In the genomic region with DNA sequence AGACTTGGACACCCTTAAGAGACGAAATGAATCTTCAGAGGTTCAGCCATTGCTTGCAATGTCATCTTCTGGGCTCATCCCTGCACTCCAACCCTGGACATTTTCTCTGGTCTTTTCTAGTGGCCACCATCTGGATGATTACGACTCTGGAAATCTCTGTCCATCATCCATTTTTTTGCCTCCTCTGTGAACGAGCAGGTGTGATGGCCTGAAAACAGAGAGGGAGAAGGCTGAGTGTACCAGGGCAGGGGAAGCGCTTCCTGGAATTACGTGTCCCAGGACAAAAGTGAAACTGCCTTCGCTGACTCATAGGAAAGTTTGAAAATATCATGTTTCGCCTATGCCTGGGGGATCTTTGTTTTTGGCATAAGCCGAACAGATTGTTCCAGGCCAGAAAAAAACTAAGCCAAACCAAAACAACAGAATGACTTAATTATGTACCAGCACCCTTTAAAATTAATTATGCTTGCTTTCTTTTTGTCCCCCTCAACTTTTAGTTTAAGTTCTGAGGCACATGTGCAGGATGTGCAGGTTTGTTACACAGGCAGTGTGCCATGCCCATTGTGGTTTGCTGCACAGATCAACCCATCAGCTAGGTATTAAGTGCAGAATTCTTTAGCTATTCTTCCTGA, we compare ENCODE assay signal across 8 cellular contexts. TPM values are rescaled to one million over a fixed set of nuclear protein-coding genes. Genes with fewer than 3 reads are reported as not detected.
A peak's percentile ranks its signal among the peaks of the same experiment; 100 is the strongest.
DNase-seq lines count a peak whose midpoint lies in the region; ATAC-seq and TF ChIP-seq lines count a peak whose summit lies in the region.

No MANE protein-coding gene starts in this region.

- H3K27me3 Mint-ChIP-seq in MCF 10A (ENCODE audit: insufficient read depth, unreplicated experiment) = no peaks in the 10 kb centered on the region

- H3K4me3 ChIP-seq in GM23248 (peak overlapping the region; percentile 57), Panc1 (ENCODE audit: low read depth in 2 of 2, low read length in 2 of 2) (peak overlapping the region; percentile 14 to 46), lower leg skin (ENCODE audit: low read depth, poor library complexity, severe bottlenecking) (no peak overlapping the region), thymus (ENCODE audit: low read length) (no peak overlapping the region)

- in situ Hi-C loops in GM23248 (cut with MboI) (no loop called here), Panc1 (cut with HindIII; ENCODE audit: low pct_unique_long_range_greater_than_20kb, low sequenced_read_pairs) (no loop called here)

- 0 to 2% methylated on average over 8 of the region's 8 CpGs for WGBS in GM23248 (ENCODE audit: low coverage in 1 of 2, low lambda C conversion rate in 2 of 2, missing lambda C conversion rate in 2 of 2), 2 experiments
- 6% methylated on average over 8 of the region's 8 CpGs for WGBS in lower leg skin, 2 donors
- WGBS in thymus = 38% methylated on average over 8 of the region's 8 CpGs

- H3K27me3 ChIP-seq in GM23248 (replicated peaks; ENCODE audit: insufficient read depth) = no peaks in the 10 kb centered on the region
- H3K27me3 ChIP-seq in Panc1 (ENCODE audit: control insufficient read depth, insufficient read depth, low read length) = no peaks in the 10 kb centered on the region
- H3K27me3 ChIP-seq in thymus (ENCODE audit: control insufficient read depth, insufficient read depth) = no peaks in the 10 kb centered on the region

- H3K4me3 Mint-ChIP-seq in MCF 10A (ENCODE audit: unreplicated experiment) = peak overlapping the region; percentile 54

- no peaks in the 10 kb centered on the region for H3K9me3 ChIP-seq in GM23248 (ENCODE audit: low read depth)
- no peaks in the 10 kb centered on the region for H3K9me3 ChIP-seq in Panc1 (ENCODE audit: control insufficient read depth, insufficient read depth, low read depth, low read length)
- no peaks in the 10 kb centered on the region for H3K9me3 ChIP-seq in thymus (ENCODE audit: control insufficient read depth)

- H3K4me1 Mint-ChIP-seq in MCF 10A (ENCODE audit: insufficient read depth, unreplicated experiment) = peaks cover 44% of the 10 kb centered on the region

- H3K27ac Mint-ChIP-seq in MCF 10A (ENCODE audit: low read depth, unreplicated experiment) = peak overlapping the region; percentile 94

- TF ChIP-seq CTCF in AG09319 (IDR thresholded peaks at IDR 0.05; ENCODE audit: low read depth, low read length) (no peak), Panc1 (IDR thresholded peaks at IDR 0.05) (no peak), MCF 10A (IDR thresholded peaks at IDR 0.05; ENCODE audit: unreplicated experiment) (no peak), lower leg skin (IDR thresholded peaks at IDR 0.05) (no peak)

- H2AFZ ChIP-seq in GM23248 = peak overlapping the region; percentile 78

- intact Hi-C loops in Panc1 (cut with micrococcal nuclease; ENCODE audit: unreplicated experiment) = no loop called here
- intact Hi-C loops in MCF 10A (cut with micrococcal nuclease) = no loop called here
- intact Hi-C loops in lower leg skin (cut with DNase I; ENCODE audit: low total_unique reads) = no loop called here

- BruUV-seq in Panc1 (replicated peaks; lab: Mats Ljungman, UMichigan) (no TSS peak), MCF 10A (replicated peaks; lab: Mats Ljungman, UMichigan) (no TSS peak)

- peak overlapping the region; percentile 65 for H3K9ac ChIP-seq in GM23248

- ATAC-seq in Panc1 = peak; percentile 93

- H3K4me2 ChIP-seq in GM23248 (ENCODE audit: unreplicated experiment) = peak overlapping the region; percentile 75

- POLR2A ChIA-PET in Panc1 (lab: Charles Lee) (interaction anchor here (0.5 kb wide), 1 partner anchor 12 kb away, joined by 9 read pairs; no protein-coding TSS in a partner anchor), MCF 10A (lab: Yijun Ruan, JAX) (interaction anchor here (1.6 kb wide), 1 partner anchor 31 kb away, joined by 7 read pairs; no protein-coding TSS in a partner anchor)

- H3K27ac ChIP-seq in GM23248 (peak overlapping the region; percentile 74), Panc1 (ENCODE audit: low read length) (peak overlapping the region; percentile 81), thymus (ENCODE audit: low read depth) (peak overlapping the region; percentile 19)

- DNase-seq in AG09319 (ENCODE audit: extremely low read depth, low read depth) = peak; percentile 69
- DNase-seq in GM23248 = peak; percentile 95
- DNase-seq in Panc1 (ENCODE audit: low read depth, low spot score) = peak; percentile 86
- peak; percentile 96 for DNase-seq in MCF 10A (ENCODE audit: unreplicated experiment)
- DNase-seq in lower leg skin (ENCODE audit: low spot score in 2 of 2) = peak; percentile 71 to 87
- DNase-seq in NCI-H187 treated with DMSO at 0.1 percent for 48 hours (lab: John Stamatoyannopoulos, UW) = no peak
- DNase-seq in DMS153 treated with DMSO at 0.1 percent for 48 hours (lab: John Stamatoyannopoulos, UW; ENCODE audit: unreplicated experiment) = no peak

- H3K79me2 ChIP-seq in GM23248 (ENCODE audit: insufficient read depth) = no peaks in the 10 kb centered on the region

- H3K4me1 ChIP-seq in GM23248 (ENCODE audit: insufficient read depth) (peaks cover 33% of the 10 kb centered on the region), Panc1 (ENCODE audit: control insufficient read depth, insufficient read depth, low read length) (peaks cover 43% of the 10 kb centered on the region), thymus (ENCODE audit: control insufficient read depth, insufficient read depth, low read length) (no peaks in the 10 kb centered on the region)

- H3K36me3 ChIP-seq in GM23248 (ENCODE audit: low read depth) = no peaks in the 10 kb centered on the region
- H3K36me3 ChIP-seq in Panc1 (ENCODE audit: control insufficient read depth, insufficient read depth, low read length) = no peaks in the 10 kb centered on the region
- H3K36me3 ChIP-seq in thymus (ENCODE audit: control insufficient read depth, insufficient read depth) = no peaks in the 10 kb centered on the region

- no peaks in the 10 kb centered on the region for H4K20me1 ChIP-seq in GM23248 (ENCODE audit: insufficient read depth)

- H3K36me3 Mint-ChIP-seq in MCF 10A (ENCODE audit: insufficient read depth, unreplicated experiment) = no peaks in the 10 kb centered on the region

- no peak for TF ChIP-seq POLR2A in lower leg skin (IDR thresholded peaks at IDR 0.05)

- H3K9me3 Mint-ChIP-seq in MCF 10A (ENCODE audit: unreplicated experiment) = no peaks in the 10 kb centered on the region

- CTCF ChIA-PET in Panc1 (lab: Charles Lee) (no interaction called here), MCF 10A (lab: Yijun Ruan, JAX) (interaction anchor here (0.6 kb wide), 1 partner anchor 13 kb away, joined by 4 read pairs; no protein-coding TSS in a partner anchor)

- no peaks in the 10 kb centered on the region for H3K9me2 ChIP-seq in GM23248 (ENCODE audit: insufficient read depth)

- H3F3A ChIP-seq in GM23248 (ENCODE audit: insufficient read depth) = peaks cover 38% of the 10 kb centered on the region

RNA-seq across cellular contexts. Expression of gene ANKRD33B, which starts 31.9 kb away (rescaled TPM):
- total RNA-seq in GM23248 (2014; rRNA removed; shearing (Covaris generic)) = 1.5 and 2.4 TPM in 2 replicates
- 0.57 and 0.71 TPM in 2 replicates for polyA plus RNA-seq in GM23248 (2016; fragmentation: Nextera tagmentation; extraction: Ambion mirVana)
- total RNA-seq in Panc1 (2021; ENCODE audit: unreplicated experiment) = 19.1 TPM
- polyA plus RNA-seq in Panc1 (2012; ENCODE audit: insufficient read length) = 7.7 TPM
- 3.1 TPM in 2 replicates for total RNA-seq in MCF 10A (2022)
- total RNA-seq in lower leg skin = 10 to 100 TPM; 12.6 to 35.4 (median 17.6) TPM
- polyA plus RNA-seq in thymus = 4.5 TPM

Comparison
In these comparisons a context has a peak if more than half of its experiments do, and no peak if none do; other contexts are left out.
1. DNase-seq: peak in AG09319 (single experiment), GM23248 (single experiment), Panc1 (single experiment), MCF 10A (single experiment) and lower leg skin (2 of 2); none in NCI-H187 treated with DMSO at 0.1 percent for 48 hours (single experiment) and DMS153 treated with DMSO at 0.1 percent for 48 hours (single experiment).
2. H3K27ac ChIP-seq: peak in every context shown above with its lines; median percentile 81 in Panc1; 74 in GM23248; 19 in thymus.
3. H3K4me3 ChIP-seq: peak in GM23248 (single experiment) and Panc1 (2 of 2); none in lower leg skin (single experiment) and thymus (single experiment).